ENCODE assay signal across 9 cellular contexts in the genomic region with DNA sequence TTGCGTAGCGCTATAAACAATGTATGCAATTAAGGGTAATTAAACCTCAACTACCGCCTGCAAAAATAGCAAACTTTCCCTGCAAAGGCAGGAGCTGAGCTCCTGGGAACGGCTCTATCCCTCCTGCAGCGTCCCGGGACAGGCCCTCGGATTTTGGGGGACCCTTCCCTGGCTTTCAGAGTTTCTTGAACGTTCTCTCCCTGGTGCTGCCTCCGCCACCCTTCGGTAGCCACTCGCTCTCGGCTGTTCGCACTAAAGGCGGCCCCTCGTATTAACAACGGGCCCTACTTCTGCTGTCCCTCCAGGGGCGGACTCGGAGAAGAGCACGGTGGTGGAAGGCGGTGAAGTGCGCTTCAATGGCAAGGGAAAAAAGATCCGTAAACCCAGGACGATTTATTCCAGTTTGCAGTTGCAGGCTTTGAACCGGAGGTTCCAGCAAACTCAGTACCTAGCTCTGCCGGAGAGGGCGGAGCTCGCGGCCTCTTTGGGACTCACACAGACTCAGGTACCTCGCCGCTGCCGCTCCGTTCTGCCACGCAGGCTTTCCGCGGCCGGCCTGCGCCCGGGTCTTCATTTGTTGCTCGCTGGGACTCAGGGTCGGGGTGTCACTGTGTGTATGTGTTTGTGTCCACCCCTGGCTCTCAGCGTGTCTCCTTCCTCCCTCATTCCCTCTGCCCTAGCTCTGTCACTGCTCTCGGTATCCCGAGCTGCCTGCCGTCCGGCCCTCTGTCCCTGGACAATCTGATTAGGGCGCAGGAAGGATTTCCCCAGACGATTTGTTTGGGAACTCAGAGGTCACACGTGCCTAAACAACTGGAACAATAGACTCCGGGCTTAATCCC. TPM values are rescaled to one million over a fixed set of nuclear protein-coding genes. Genes with fewer than 3 reads are reported as not detected.
A peak's percentile ranks its signal among the peaks of the same experiment; 100 is the strongest.
DNase-seq lines count a peak whose midpoint lies in the region; ATAC-seq and TF ChIP-seq lines count a peak whose summit lies in the region.
"Had no signal": no experiment of that assay in that cellular context is flagged by ENCODE, and none has a peak within 500 bp of the region (broad histone marks: within the 10 kb centered on the region; RNA-seq: fewer than 3 reads in every experiment).

No MANE protein-coding gene starts in this region.

- intact Hi-C loops in CD4-positive, alpha-beta T cell (cut with DNase I, micrococcal nuclease): loop anchor here (2.0 kb wide), 1 partner anchor 16 kb away; the partner anchor contains the start of gene DLX2 (in 2 of the 2)

- H3K4me3 ChIP-seq in HAP-1 (peak overlapping the region; percentile 49), rectal smooth muscle tissue (ENCODE audit: low read length) (peak overlapping the region; percentile 46)

- peak in 7 of 10 experiments; percentile 49 to 62 (median 54) for DNase-seq in CD4-positive, alpha-beta T cell
- DNase-seq in HAP-1 (ENCODE audit: low spot score in 2 of 2) (peak; percentile 37 to 57), NCI-H1436 (lab: John Stamatoyannopoulos, UW) (no peak), KG1 (lab: John Stamatoyannopoulos, UW) (no peak)
- DNase-seq in effector memory CD8-positive, alpha-beta T cell: no peak

- H3K27ac ChIP-seq in CD4-positive, alpha-beta T cell (ENCODE audit: low read depth, low read length): no peak overlapping the region
- H3K27ac ChIP-seq in VCaP (peak overlapping the region; percentile 94), rectal smooth muscle tissue (ENCODE audit: low read depth, low read length) (no peak overlapping the region)

- no peaks in the 10 kb centered on the region for H3K9me3 Mint-ChIP-seq in CD4-positive, alpha-beta T cell
- H3K9me3 Mint-ChIP-seq in effector memory CD8-positive, alpha-beta T cell: no peaks in the 10 kb centered on the region

- H3K27ac Mint-ChIP-seq in CD4-positive, alpha-beta T cell: peak overlapping the region; percentile 78
- peak overlapping the region; percentile 49 to 80 for H3K27ac Mint-ChIP-seq in effector memory CD8-positive, alpha-beta T cell

- peaks cover 10% of the 10 kb centered on the region for H3K9me3 ChIP-seq in CD4-positive, alpha-beta T cell (ENCODE audit: control insufficient read depth, low read length)
- no peaks in the 10 kb centered on the region for H3K9me3 ChIP-seq in HAP-1

- TF ChIP-seq CTCF in CD4-positive, alpha-beta T cell (IDR thresholded peaks at IDR 0.05): peak; percentile 36
- peak; percentile 52 for TF ChIP-seq CTCF in VCaP (conservative IDR thresholded peaks at IDR 0.05)

- peaks cover 73% of the 10 kb centered on the region for H3K4me1 Mint-ChIP-seq in CD4-positive, alpha-beta T cell (ENCODE audit: low read depth)
- H3K4me1 Mint-ChIP-seq in effector memory CD8-positive, alpha-beta T cell (ENCODE audit: low read depth in 2 of 2): peaks cover 48 to 50% of the 10 kb centered on the region in 2 donors

- H3K36me3 ChIP-seq in HAP-1 (replicated peaks): peaks cover 9% of the 10 kb centered on the region; the same call in 1 of the 2 replicates
- H3K36me3 ChIP-seq in rectal smooth muscle tissue (ENCODE audit: control insufficient read depth, insufficient read depth, low read length): no peaks in the 10 kb centered on the region

- in situ Hi-C loops in HAP-1 (cut with MboI; ENCODE audit: low sequenced_read_pairs): no loop called here

- POLR2A ChIA-PET in CD4-positive, alpha-beta T cell (lab: Charles Lee): interaction anchor here (0.8 to 1.6 kb wide), 3 partner anchors 9 to 409 kb away, joined by 3 to 4 read pairs (median 3); no protein-coding TSS in a partner anchor

- H3K36me3 Mint-ChIP-seq in CD4-positive, alpha-beta T cell (ENCODE audit: low read depth): peaks cover 11% of the 10 kb centered on the region
- peaks cover 77% of the 10 kb centered on the region for H3K36me3 Mint-ChIP-seq in effector memory CD8-positive, alpha-beta T cell (ENCODE audit: insufficient read depth)

- peak; percentile 76 for ATAC-seq in CD4-positive, alpha-beta T cell (ENCODE audit: poor library complexity)
- peak; percentile 63 for ATAC-seq in effector memory CD8-positive, alpha-beta T cell (replicated peaks)
- no peak for ATAC-seq in HG02852 (IDR thresholded peaks at IDR 0.05; ENCODE audit: unreplicated experiment)

- H3K9ac ChIP-seq in rectal smooth muscle tissue (ENCODE audit: low read length): no peak overlapping the region

- CTCF ChIA-PET in CD4-positive, alpha-beta T cell (lab: Charles Lee): interaction anchor here (1.0 to 1.4 kb wide), 6 partner anchors 9 to 375 kb away, joined by 3 to 6 read pairs (median 4); no protein-coding TSS in a partner anchor

- H3K27me3 ChIP-seq in CD4-positive, alpha-beta T cell (ENCODE audit: control insufficient read depth, insufficient read depth, low read length): peaks cover 99% of the 10 kb centered on the region
- H3K27me3 ChIP-seq in HAP-1 (ENCODE audit: low read depth) (no peaks in the 10 kb centered on the region), rectal smooth muscle tissue (ENCODE audit: control insufficient read depth, insufficient read depth, low read length) (peaks cover 90% of the 10 kb centered on the region)

- peaks cover 100% of the 10 kb centered on the region for H3K27me3 Mint-ChIP-seq in CD4-positive, alpha-beta T cell
- H3K27me3 Mint-ChIP-seq in effector memory CD8-positive, alpha-beta T cell: peaks cover 95 to 100% of the 10 kb centered on the region in 2 donors

- H3K4me3 Mint-ChIP-seq in CD4-positive, alpha-beta T cell: peak overlapping the region; percentile 77
- peak overlapping the region; percentile 75 to 83 for H3K4me3 Mint-ChIP-seq in effector memory CD8-positive, alpha-beta T cell

- peaks cover 18% of the 10 kb centered on the region for H3K4me1 ChIP-seq in HAP-1
- H3K4me1 ChIP-seq in rectal smooth muscle tissue (ENCODE audit: control insufficient read depth, insufficient read depth, low read length): no peaks in the 10 kb centered on the region

RNA-seq across cellular contexts. Expression of gene DLX1, which starts 1.3 kb away (rescaled TPM):
- total RNA-seq in CD4-positive, alpha-beta T cell: not detected
- total RNA-seq: fibroblast of villous mesenchyme had no signal

RNA-seq across cellular contexts. Expression of gene DLX2, which starts 16.1 kb away (rescaled TPM):
- total RNA-seq in CD4-positive, alpha-beta T cell: not detected

Comparison
In these comparisons a context has a peak if more than half of its experiments do, and no peak if none do; other contexts are left out.
1. DNase-seq: peak in CD4-positive, alpha-beta T cell (7 of 10) and HAP-1 (2 of 2); none in effector memory CD8-positive, alpha-beta T cell (0 of 3), NCI-H1436 (single experiment) and KG1 (single experiment).